Comparison of ENCODE assay signal across 14 cellular contexts in the genomic region with DNA sequence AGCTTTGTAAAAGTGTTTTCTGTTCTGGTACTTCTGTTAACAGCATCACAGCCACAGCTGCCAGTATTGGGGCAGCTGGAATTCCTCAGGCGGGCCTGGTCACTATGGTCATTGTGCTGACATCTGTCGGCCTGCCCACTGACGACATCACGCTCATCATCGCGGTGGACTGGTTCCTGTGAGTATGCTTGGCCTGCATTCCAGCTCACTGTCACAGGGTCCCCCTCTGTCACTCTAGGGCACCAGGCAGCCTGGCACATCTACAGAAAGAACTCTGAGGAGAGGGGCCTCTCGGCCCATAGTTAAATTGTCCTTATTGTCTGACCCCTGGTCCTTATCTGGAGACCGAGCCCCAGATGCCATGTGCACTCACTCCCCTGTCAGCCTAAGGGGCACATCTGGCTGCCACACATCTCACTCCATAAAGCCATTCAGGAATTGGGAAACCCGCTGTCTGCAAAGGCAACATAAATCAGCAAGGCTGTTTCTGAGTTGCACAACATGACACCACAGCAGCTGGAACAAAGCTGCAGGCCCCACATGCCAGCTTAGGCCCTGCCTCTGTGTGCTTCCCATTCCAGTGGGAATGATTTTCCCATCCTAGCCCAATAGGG.
DNase-seq lines count a peak whose midpoint lies in the region; ATAC-seq and TF ChIP-seq lines count a peak whose summit lies in the region.
"Had no signal": no experiment of that assay in that cellular context is flagged by ENCODE, and none has a peak within 500 bp of the region (broad histone marks: within the 10 kb centered on the region; RNA-seq: fewer than 3 reads in every experiment).

No MANE protein-coding gene starts in this region.

- peak overlapping the region; percentile 32 for H2AK5ac ChIP-seq in neuronal stem cell (ENCODE audit: low read depth, low read length)

- H3K36me3 Mint-ChIP-seq in glutamatergic neuron (ENCODE audit: unreplicated experiment), result no peaks in the 10 kb centered on the region
- H3K36me3 Mint-ChIP-seq: CD4-positive, CD25-positive, alpha-beta regulatory T cell had no signal

- no peak overlapping the region for H2BK5ac ChIP-seq in neuronal stem cell (ENCODE audit: low read length)

- WGBS in neuronal stem cell (ENCODE audit: extremely low coverage in 2 of 2, insufficient read length in 2 of 2, insufficient replicate concordance in 1 of 2), 2 donors, result no CpG with 5 or more reads among the region's 9 CpGs

- H3K4me2 ChIP-seq in neuronal stem cell (ENCODE audit: insufficient read depth, low read length, poor library complexity, severe bottlenecking), result no peak overlapping the region
- H3K4me2 ChIP-seq: PC-9 had no signal

- no peak overlapping the region for H3K4me3 ChIP-seq in neuronal stem cell (ENCODE audit: low read length in 2 of 2)
- H3K4me3 ChIP-seq: PC-9, skin epidermis had no signal

- no peak overlapping the region for H3K14ac ChIP-seq in neuronal stem cell (ENCODE audit: low read length)

- H3K79me1 ChIP-seq in neuronal stem cell (ENCODE audit: low read depth, low read length), result no peaks in the 10 kb centered on the region

- peak overlapping the region; percentile 43 for H3K27ac Mint-ChIP-seq in glutamatergic neuron (ENCODE audit: unreplicated experiment)
- H3K27ac Mint-ChIP-seq: CD4-positive, CD25-positive, alpha-beta regulatory T cell had no signal

- no peak overlapping the region for H2AFZ ChIP-seq in neuronal stem cell (ENCODE audit: low read length)
- H2AFZ ChIP-seq: PC-9 had no signal

- TF ChIP-seq CTCF in glutamatergic neuron (IDR thresholded peaks at IDR 0.05; ENCODE audit: partially characterized antibody, unreplicated experiment), result no peak

- H3K9ac ChIP-seq in neuronal stem cell (ENCODE audit: low read depth, low read length, poor library complexity), result peak overlapping the region; percentile 50

- no peaks in the 10 kb centered on the region for H3K9me3 ChIP-seq in neuronal stem cell (replicated peaks in 1 of 2; ENCODE audit: control insufficient read depth in 2 of 2, insufficient read depth in 1 of 2, low read depth in 1 of 2, low read length in 2 of 2)

- peaks cover 0 to 6% of the 10 kb centered on the region in 2 donors for H3K36me3 ChIP-seq in neuronal stem cell (replicated peaks in 1 of 2; ENCODE audit: control insufficient read depth in 2 of 2, insufficient read depth in 2 of 2, low read length in 2 of 2)
- H3K36me3 ChIP-seq: WERI-Rb-1 had no signal

- no peak overlapping the region for H3K4me3 Mint-ChIP-seq in glutamatergic neuron (ENCODE audit: unreplicated experiment)
- H3K4me3 Mint-ChIP-seq: CD4-positive, CD25-positive, alpha-beta regulatory T cell had no signal

- H3K4me1 ChIP-seq in neuronal stem cell (ENCODE audit: control insufficient read depth in 2 of 2, insufficient read depth in 1 of 2, low read depth in 1 of 2, low read length in 2 of 2), result peaks cover 0 to 6% of the 10 kb centered on the region in 2 donors

- peaks cover 27% of the 10 kb centered on the region for H3K4me1 Mint-ChIP-seq in glutamatergic neuron (ENCODE audit: low read depth, unreplicated experiment)
- H3K4me1 Mint-ChIP-seq: CD4-positive, CD25-positive, alpha-beta regulatory T cell had no signal

- ATAC-seq in GM19324 (IDR thresholded peaks at IDR 0.05; ENCODE audit: low FRiP score, unreplicated experiment), result no peak
- ATAC-seq in GM21381 (IDR thresholded peaks at IDR 0.05; ENCODE audit: unreplicated experiment), result no peak

- no peak overlapping the region for H3K27ac ChIP-seq in neuronal stem cell (replicated peaks; ENCODE audit: low read length)
- H3K27ac ChIP-seq: PC-9, WERI-Rb-1 had no signal

- H4K8ac ChIP-seq in neuronal stem cell (ENCODE audit: low read depth, low read length), result peak overlapping the region; percentile 4

- no peaks in the 10 kb centered on the region for H3K27me3 ChIP-seq in neuronal stem cell (ENCODE audit: control insufficient read depth in 3 of 3, insufficient read depth in 3 of 3, low read depth in 1 of 3, low read length in 3 of 3)

- H2BK120ac ChIP-seq in neuronal stem cell (ENCODE audit: low read depth, low read length), result no peak overlapping the region

- peak overlapping the region; percentile 60 for H3K18ac ChIP-seq in neuronal stem cell (ENCODE audit: low read length)

- DNase-seq in AML-193 (lab: John Stamatoyannopoulos, UW) (peak; percentile 48 to 53), NOMO-1 treated with dmso at 0.1 percent for 144 hours (lab: John Stamatoyannopoulos, UW; ENCODE audit: unreplicated experiment) (peak; percentile 84), glutamatergic neuron (peak; percentile 33), neuronal stem cell (ENCODE audit: low spot score) (no peak), NCI-H2196 treated with DMSO at 0.1 percent for 48 hours (lab: John Stamatoyannopoulos, UW; ENCODE audit: unreplicated experiment) (no peak), NCI-H2171 (lab: John Stamatoyannopoulos, UW) (no peak)
- DNase-seq: CD4-positive, CD25-positive, alpha-beta regulatory T cell; kidney glomerular epithelial cell; NCI-H1694 treated with DMSO at 0.1 percent for 48 hours; WERI-Rb-1 had no signal

- no peak overlapping the region for H3K4ac ChIP-seq in neuronal stem cell (ENCODE audit: low read length)

- peaks cover 2% of the 10 kb centered on the region for H3K27me3 Mint-ChIP-seq in glutamatergic neuron (ENCODE audit: unreplicated experiment)

- H4K91ac ChIP-seq in neuronal stem cell (ENCODE audit: low read depth, low read length, poor library complexity), result no peak overlapping the region

- H3K23ac ChIP-seq in neuronal stem cell (ENCODE audit: low read depth, low read length, poor library complexity), result no peak overlapping the region

- no peak overlapping the region for H2BK15ac ChIP-seq in neuronal stem cell (ENCODE audit: low read length)

- H3K9me3 Mint-ChIP-seq in glutamatergic neuron (ENCODE audit: unreplicated experiment), result peaks cover 6% of the 10 kb centered on the region
- H3K9me3 Mint-ChIP-seq: CD4-positive, CD25-positive, alpha-beta regulatory T cell had no signal

- no peak overlapping the region for H2BK12ac ChIP-seq in neuronal stem cell (ENCODE audit: low read length)

Comparison
In these comparisons a context has a peak if more than half of its experiments do, and no peak if none do; other contexts are left out.
1. DNase-seq: peak in AML-193 (2 of 2), NOMO-1 treated with dmso at 0.1 percent for 144 hours (single experiment) and glutamatergic neuron (single experiment); none in neuronal stem cell (single experiment), NCI-H2196 treated with DMSO at 0.1 percent for 48 hours (single experiment) and NCI-H2171 (single experiment).